13 cellular contexts compared by ENCODE assay signal in the genomic region with DNA sequence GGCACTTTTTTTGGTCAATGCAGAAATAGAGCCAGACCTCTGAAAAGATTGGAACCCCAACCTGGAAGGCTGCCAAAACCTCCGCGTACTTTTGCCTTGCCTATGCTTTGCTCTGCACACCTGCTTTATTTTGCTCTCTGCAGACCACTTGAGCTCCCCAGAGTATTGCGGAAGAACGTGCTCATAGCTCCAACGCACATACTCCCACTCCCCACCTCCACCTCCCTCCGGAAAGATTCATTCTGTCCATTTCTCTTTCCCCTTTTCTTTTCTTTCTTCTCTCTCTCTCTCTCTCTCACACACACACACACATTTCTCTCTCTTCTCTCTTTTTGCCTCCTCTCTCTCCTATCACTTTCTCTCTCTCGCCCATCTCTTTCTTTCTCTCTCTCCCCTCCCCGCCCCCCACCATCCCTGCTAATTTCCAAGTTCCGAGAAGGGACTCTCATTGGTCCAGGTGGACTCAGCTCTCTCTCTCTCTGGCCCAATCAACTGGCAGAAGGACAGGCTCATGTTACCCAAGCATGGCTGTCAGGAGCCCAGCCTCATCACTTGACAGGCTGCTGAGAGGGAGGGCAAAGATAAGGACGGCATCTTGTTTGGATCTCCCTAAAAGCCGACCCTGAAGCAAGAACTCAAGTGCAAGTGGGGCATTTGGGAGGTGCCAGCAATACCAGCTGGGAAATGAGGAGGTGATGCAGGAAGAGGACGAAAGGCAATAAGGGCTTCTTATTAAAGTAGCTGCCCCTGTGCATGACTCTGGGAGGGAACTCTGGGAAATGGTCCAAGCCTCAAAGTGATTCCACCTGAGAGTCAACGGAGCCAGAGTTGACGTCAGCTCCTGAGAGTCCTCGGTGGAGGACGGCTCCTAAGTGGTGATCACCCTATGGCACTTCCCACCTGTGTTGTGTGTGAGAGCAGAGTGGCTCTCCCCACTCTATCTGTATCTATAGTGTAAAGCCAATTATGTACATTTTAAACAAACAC.
DNase-seq lines count a peak whose midpoint lies in the region.
"Had no signal": no experiment of that assay in that cellular context is flagged by ENCODE, and none has a peak within 500 bp of the region (broad histone marks: within the 10 kb centered on the region; RNA-seq: fewer than 3 reads in every experiment).

No MANE protein-coding gene starts in this region.

- H3K27me3 Mint-ChIP-seq in activated T-helper 1 cell treated with anti-CD3 and anti-CD28 coated beads, Interleukin-12 subunit alpha, Interleukin-12 subunit beta, Interleukin-2, Interleukin-4 antibody, amounts not matched to agents 30 ng/mL and 10 ng/mL and 1 ng/mL, durations not matched to agents 14 hours and 24 hours and 36 hours (ENCODE audit: insufficient read depth): peaks cover 51% of the 10 kb centered on the region
- H3K27me3 Mint-ChIP-seq: CD4-positive, alpha-beta T cell had no signal

- H3K9me3 Mint-ChIP-seq in activated T-helper 1 cell treated with anti-CD3 and anti-CD28 coated beads, Interleukin-12 subunit alpha, Interleukin-12 subunit beta, Interleukin-2, Interleukin-4 antibody, amounts not matched to agents 30 ng/mL and 10 ng/mL and 1 ng/mL, durations not matched to agents 14 hours and 24 hours and 36 hours: no peaks in the 10 kb centered on the region
- H3K9me3 Mint-ChIP-seq: CD4-positive, alpha-beta T cell had no signal

- H3K4me3 Mint-ChIP-seq in activated T-helper 1 cell treated with anti-CD3 and anti-CD28 coated beads, Interleukin-12 subunit alpha, Interleukin-12 subunit beta, Interleukin-2, Interleukin-4 antibody, amounts not matched to agents 30 ng/mL and 10 ng/mL and 1 ng/mL, durations not matched to agents 14 hours and 24 hours and 36 hours: no peak overlapping the region
- H3K4me3 Mint-ChIP-seq: CD4-positive, alpha-beta T cell had no signal

- H3K4me3 ChIP-seq in SJCRH30: no peak overlapping the region
- H3K4me3 ChIP-seq: stomach had no signal

- H3K36me3 ChIP-seq in SJCRH30: no peaks in the 10 kb centered on the region
- H3K36me3 ChIP-seq: stomach had no signal

- H3K36me3 Mint-ChIP-seq in activated T-helper 1 cell treated with anti-CD3 and anti-CD28 coated beads, Interleukin-12 subunit alpha, Interleukin-12 subunit beta, Interleukin-2, Interleukin-4 antibody, amounts not matched to agents 30 ng/mL and 10 ng/mL and 1 ng/mL, durations not matched to agents 14 hours and 24 hours and 36 hours (ENCODE audit: low read depth): no peaks in the 10 kb centered on the region

- no peak overlapping the region for H3K27ac ChIP-seq in SJCRH30
- H3K27ac ChIP-seq: stomach had no signal

- H3K4me1 Mint-ChIP-seq in activated T-helper 1 cell treated with anti-CD3 and anti-CD28 coated beads, Interleukin-12 subunit alpha, Interleukin-12 subunit beta, Interleukin-2, Interleukin-4 antibody, amounts not matched to agents 30 ng/mL and 10 ng/mL and 1 ng/mL, durations not matched to agents 14 hours and 24 hours and 36 hours (ENCODE audit: low read depth): no peaks in the 10 kb centered on the region

- peak; percentile 88 for DNase-seq in DMS79 (lab: John Stamatoyannopoulos, UW)
- DNase-seq in NCI-H2029 treated with DMSO at 0.1 percent for 48 hours (lab: John Stamatoyannopoulos, UW): peak; percentile 99
- peak; percentile 14 to 39 for DNase-seq in SJCRH30
- peak; percentile 26 for DNase-seq in medulla oblongata (ENCODE audit: extremely low spot score)
- DNase-seq in activated T-helper 1 cell treated with anti-CD3 and anti-CD28 coated beads, Interleukin-12 subunit alpha, Interleukin-12 subunit beta, Interleukin-2, Interleukin-4 antibody, amounts not matched to agents 30 ng/mL and 10 ng/mL and 1 ng/mL, durations not matched to agents 14 hours and 24 hours and 36 hours (ENCODE audit: low spot score): no peak
- DNase-seq in activated CD4-positive, CD25-positive, alpha-beta regulatory T cell treated with anti-CD3 and anti-CD28 coated beads, Interleukin-2, amount 50 U/mL, for 72 hours: no peak
- DNase-seq in SK-N-DZ (ENCODE audit: low spot score): no peak
- DNase-seq in AML-193 (lab: John Stamatoyannopoulos, UW): no peak
- DNase-seq: amniotic stem cell; CD4-positive, alpha-beta T cell; stimulated activated CD4-positive, alpha-beta T cell treated with anti-CD3 and anti-CD28 coated beads, Interleukin-1b, Interleukin-23, amount 100 ng/mL, for 48 hours; stomach; T-helper 2 cell had no signal

- H3K27ac Mint-ChIP-seq in activated T-helper 1 cell treated with anti-CD3 and anti-CD28 coated beads, Interleukin-12 subunit alpha, Interleukin-12 subunit beta, Interleukin-2, Interleukin-4 antibody, amounts not matched to agents 30 ng/mL and 10 ng/mL and 1 ng/mL, durations not matched to agents 14 hours and 24 hours and 36 hours: no peak overlapping the region
- H3K27ac Mint-ChIP-seq: CD4-positive, alpha-beta T cell had no signal

- H3K27me3 ChIP-seq in SJCRH30: no peaks in the 10 kb centered on the region
- H3K27me3 ChIP-seq: stomach had no signal

- H3K4me1 ChIP-seq in SJCRH30: no peaks in the 10 kb centered on the region
- H3K4me1 ChIP-seq: stomach had no signal

- intact Hi-C loops in activated T-helper 1 cell treated with anti-CD3 and anti-CD28 coated beads, Interleukin-12 subunit alpha, Interleukin-12 subunit beta, Interleukin-2, Interleukin-4 antibody, amounts not matched to agents 30 ng/mL and 10 ng/mL and 1 ng/mL, durations not matched to agents 14 hours and 24 hours and 36 hours (cut with micrococcal nuclease): no loop called here

- H3K9me3 ChIP-seq in SJCRH30 (replicated peaks): no peaks in the 10 kb centered on the region
- H3K9me3 ChIP-seq: stomach had no signal

Comparison
In these comparisons a context has a peak if more than half of its experiments do, and no peak if none do; other contexts are left out.
1. DNase-seq: peak in DMS79 (single experiment), NCI-H2029 treated with DMSO at 0.1 percent for 48 hours (single experiment), SJCRH30 (2 of 2) and medulla oblongata (single experiment); none in activated T-helper 1 cell treated with anti-CD3 and anti-CD28 coated beads, Interleukin-12 subunit alpha, Interleukin-12 subunit beta, Interleukin-2, Interleukin-4 antibody, amounts not matched to agents 30 ng/mL and 10 ng/mL and 1 ng/mL, durations not matched to agents 14 hours and 24 hours and 36 hours (single experiment), activated CD4-positive, CD25-positive, alpha-beta regulatory T cell treated with anti-CD3 and anti-CD28 coated beads, Interleukin-2, amount 50 U/mL, for 72 hours (single experiment), SK-N-DZ (single experiment) and AML-193 (0 of 2).